ENCODE assay signal across 19 cellular contexts in the genomic region with DNA sequence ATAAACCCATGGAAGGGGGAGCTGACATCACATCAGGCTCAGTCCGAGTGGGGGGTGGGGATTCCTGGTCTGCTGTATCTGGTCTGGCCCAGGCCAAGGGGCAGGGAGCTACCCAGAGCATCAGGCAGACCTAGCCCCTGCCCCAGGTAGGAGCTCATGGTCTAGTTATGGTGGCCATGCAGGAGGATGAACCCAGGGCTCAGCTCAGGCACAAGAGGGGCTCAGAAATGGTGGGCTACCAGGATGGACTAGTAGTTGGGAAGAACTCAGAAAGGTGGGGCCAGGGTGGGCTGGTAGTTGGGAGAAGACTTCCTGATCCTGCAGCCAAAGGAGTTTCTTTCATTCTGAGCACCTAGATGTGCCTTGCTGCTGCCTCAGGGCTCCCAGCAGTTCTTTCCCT. TPM values are rescaled to one million over a fixed set of nuclear protein-coding genes. Genes with fewer than 3 reads are reported as not detected.
A peak's percentile ranks its signal among the peaks of the same experiment; 100 is the strongest.
DNase-seq lines count a peak whose midpoint lies in the region; ATAC-seq, FAIRE-seq and TF ChIP-seq lines count a peak whose summit lies in the region.
"Had no signal": no experiment of that assay in that cellular context is flagged by ENCODE, and none has a peak within 500 bp of the region (broad histone marks: within the 10 kb centered on the region; RNA-seq: fewer than 3 reads in every experiment).

No MANE protein-coding gene starts in this region.

- FAIRE-seq in HepG2 (lab: Jason Lieb, UNC): no peak
- FAIRE-seq: H1, HTR-8/SVneo had no signal

- no peak overlapping the region for H2AFZ ChIP-seq in HepG2 (ENCODE audit: low read length)

- in situ Hi-C loops in HepG2 (cut with HindIII; ENCODE audit: extremely low pct_ligation_motif_present, low pct_unique_long_range_greater_than_20kb): no loop called here

- H3K27me3 ChIP-seq in right lobe of liver (no peaks in the 10 kb centered on the region), HepG2 (ENCODE audit: control insufficient read depth in 1 of 2, insufficient read depth in 2 of 2, low read length in 2 of 2) (no peaks in the 10 kb centered on the region)
- H3K27me3 ChIP-seq: BE2C had no signal

- ATAC-seq in right lobe of liver: no peak
- no peak for ATAC-seq in HepG2
- ATAC-seq in sciatic nerve: no peak
- ATAC-seq in HG03045 (IDR thresholded peaks at IDR 0.05; ENCODE audit: unreplicated experiment): no peak
- ATAC-seq: A549 had no signal

- H3K4me1 ChIP-seq in right lobe of liver (no peaks in the 10 kb centered on the region), HepG2 (ENCODE audit: insufficient read depth, low read length) (no peaks in the 10 kb centered on the region)
- H3K4me1 ChIP-seq: A549, BE2C, Caco-2 had no signal

- 14% methylated on average over 1 of the region's 1 CpG for WGBS in right lobe of liver (ENCODE audit: insufficient coverage, low coverage, low lambda C conversion rate, missing lambda C conversion rate)
- 0% methylated on average over 1 of the region's 1 CpG for WGBS in HepG2 (ENCODE audit: low lambda C conversion rate)

- TF ChIP-seq CTCF in right lobe of liver (IDR thresholded peaks at IDR 0.05) (no peak), HepG2 (CRISPR knock-in tag; IDR thresholded peaks at IDR 0.05) (no peak), GM10248 (IDR thresholded peaks at IDR 0.05; ENCODE audit: control extremely low read depth, extremely low read depth, low read depth, missing control alignments) (no peak)

- H3K4me3 ChIP-seq in right lobe of liver: no peak overlapping the region
- H3K4me3 ChIP-seq in HepG2 (replicated peaks in 1 of 3; ENCODE audit: insufficient read depth in 1 of 3, low read depth in 2 of 3, low read length in 3 of 3): no peak overlapping the region
- H3K4me3 ChIP-seq: A549 had no signal

- H3K4me2 ChIP-seq in HepG2 (ENCODE audit: low read depth, low read length): no peak overlapping the region
- H3K4me2 ChIP-seq: A549 had no signal

- POLR2A ChIA-PET in HepG2 (lab: Yijun Ruan, JAX): no interaction called here
- POLR2A ChIA-PET in GM10248 (lab: Yijun Ruan, JAX): no interaction called here

- TF ChIP-seq EP300 in HepG2 (IDR thresholded peaks at IDR 0.05; ENCODE audit: low read depth in 2 of 2, low read length in 2 of 2) (no peak), HepG2 (CRISPR knock-in tag; IDR thresholded peaks at IDR 0.05; ENCODE audit: borderline replicate concordance) (no peak)

- intact Hi-C loops in right lobe of liver (cut with DNase I): no loop called here
- intact Hi-C loops in HepG2 (cut with micrococcal nuclease; ENCODE audit: unreplicated experiment): no loop called here
- intact Hi-C loops in sciatic nerve (cut with DNase I): no loop called here

- no peak for TF ChIP-seq RAD21 in HepG2 (CRISPR knock-in tag; IDR thresholded peaks at IDR 0.05)

- H3K36me3 ChIP-seq in right lobe of liver (no peaks in the 10 kb centered on the region), HepG2 (replicated peaks in 1 of 2; ENCODE audit: control insufficient read depth in 1 of 2, insufficient read depth in 2 of 2, low read length in 2 of 2) (no peaks in the 10 kb centered on the region)
- H3K36me3 ChIP-seq: BE2C had no signal

- no TSS peak for BruUV-seq in HepG2 (replicated peaks; lab: Mats Ljungman, UMichigan)

- TF ChIP-seq POLR2A in right lobe of liver (IDR thresholded peaks at IDR 0.05) (no peak), HepG2 (IDR thresholded peaks at IDR 0.05; ENCODE audit: insufficient read depth in 1 of 2, low read depth in 2 of 2, low read length in 2 of 2) (no peak)

- H3K27ac ChIP-seq in right lobe of liver (no peak overlapping the region), HepG2 (ENCODE audit: extremely low read length, insufficient read depth, low read length) (no peak overlapping the region)
- H3K27ac ChIP-seq: A549, C4-2B had no signal

- peak in 2 of 3 donors; percentile 14 to 30 for DNase-seq in right lobe of liver
- no peak for DNase-seq in HepG2 (ENCODE audit: low spot score)
- peak; percentile 17 for DNase-seq in islet precursor cell
- DNase-seq in sciatic nerve (ENCODE audit: low spot score): peak; percentile 18
- DNase-seq in foreskin melanocyte: no peak
- DNase-seq in GM10248 (ENCODE audit: extremely low spot score): no peak
- DNase-seq: BE2C; CD8-positive, alpha-beta memory T cell; DND-41; GDM1; HCEC 1CT; HFFc6 had no signal

- CTCF ChIA-PET in HepG2 (lab: Yijun Ruan, JAX; ENCODE audit: low intra/inter-chr PET ratio, low total read pairs) (no interaction called here), GM10248 (lab: Yijun Ruan, JAX) (no interaction called here)

- H3K9me3 ChIP-seq in right lobe of liver (no peaks in the 10 kb centered on the region), HepG2 (ENCODE audit: low read length) (no peaks in the 10 kb centered on the region)
- H3K9me3 ChIP-seq: BE2C, Caco-2 had no signal

- H3K79me2 ChIP-seq in HepG2 (ENCODE audit: insufficient read depth, low read length): no peaks in the 10 kb centered on the region

- H3K9ac ChIP-seq in HepG2 (ENCODE audit: insufficient read depth, low read depth, low read length): no peak overlapping the region

- no peaks in the 10 kb centered on the region for H4K20me1 ChIP-seq in HepG2 (ENCODE audit: insufficient read depth, low read length)

TF ChIP-seq in HepG2, 621 proteins besides CTCF, POLR2A, EP300 and RAD21:
- TF ChIP-seq HNRNPUL1 (IDR thresholded peaks at IDR 0.05; ENCODE audit: low read depth, low read length) (no peak), JUND (CRISPR knock-in tag; IDR thresholded peaks at IDR 0.05) (no peak), KDM5A (IDR thresholded peaks at IDR 0.05; ENCODE audit: borderline replicate concordance, low read length) (no peak), TP53 (CRISPR knock-in tag; conservative IDR thresholded peaks at IDR 0.05) (no peak), RBFOX2 (IDR thresholded peaks at IDR 0.05; ENCODE audit: low read depth, low read length) (no peak), ZNF607 (CRISPR knock-in tag; IDR thresholded peaks at IDR 0.05; ENCODE audit: borderline replicate concordance) (no peak), ZNF670 (CRISPR knock-in tag; IDR thresholded peaks at IDR 0.05; ENCODE audit: borderline replicate concordance) (no peak), KDM3A (CRISPR knock-in tag; IDR thresholded peaks at IDR 0.05; ENCODE audit: low read depth) (no peak), ESRRA (CRISPR knock-in tag; IDR thresholded peaks at IDR 0.05; ENCODE audit: low read depth) (no peak)
- TF ChIP-seq, protein P1, sequence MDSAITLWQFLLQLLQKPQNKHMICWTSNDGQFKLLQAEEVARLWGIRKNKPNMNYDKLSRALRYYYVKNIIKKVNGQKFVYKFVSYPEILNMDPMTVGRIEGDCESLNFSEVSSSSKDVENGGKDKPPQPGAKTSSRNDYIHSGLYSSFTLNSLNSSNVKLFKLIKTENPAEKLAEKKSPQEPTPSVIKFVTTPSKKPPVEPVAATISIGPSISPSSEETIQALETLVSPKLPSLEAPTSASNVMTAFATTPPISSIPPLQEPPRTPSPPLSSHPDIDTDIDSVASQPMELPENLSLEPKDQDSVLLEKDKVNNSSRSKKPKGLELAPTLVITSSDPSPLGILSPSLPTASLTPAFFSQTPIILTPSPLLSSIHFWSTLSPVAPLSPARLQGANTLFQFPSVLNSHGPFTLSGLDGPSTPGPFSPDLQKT (CRISPR knock-in tag; IDR thresholded peaks at IDR 0.05; ENCODE audit: borderline replicate concordance): no peak
- TF ChIP-seq, protein P2, sequence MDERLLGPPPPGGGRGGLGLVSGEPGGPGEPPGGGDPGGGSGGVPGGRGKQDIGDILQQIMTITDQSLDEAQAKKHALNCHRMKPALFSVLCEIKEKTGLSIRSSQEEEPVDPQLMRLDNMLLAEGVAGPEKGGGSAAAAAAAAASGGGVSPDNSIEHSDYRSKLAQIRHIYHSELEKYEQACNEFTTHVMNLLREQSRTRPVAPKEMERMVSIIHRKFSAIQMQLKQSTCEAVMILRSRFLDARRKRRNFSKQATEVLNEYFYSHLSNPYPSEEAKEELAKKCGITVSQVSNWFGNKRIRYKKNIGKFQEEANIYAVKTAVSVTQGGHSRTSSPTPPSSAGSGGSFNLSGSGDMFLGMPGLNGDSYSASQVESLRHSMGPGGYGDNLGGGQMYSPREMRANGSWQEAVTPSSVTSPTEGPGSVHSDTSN (CRISPR knock-in tag; IDR thresholded peaks at IDR 0.05): no peak
- TF ChIP-seq, protein P3, sequence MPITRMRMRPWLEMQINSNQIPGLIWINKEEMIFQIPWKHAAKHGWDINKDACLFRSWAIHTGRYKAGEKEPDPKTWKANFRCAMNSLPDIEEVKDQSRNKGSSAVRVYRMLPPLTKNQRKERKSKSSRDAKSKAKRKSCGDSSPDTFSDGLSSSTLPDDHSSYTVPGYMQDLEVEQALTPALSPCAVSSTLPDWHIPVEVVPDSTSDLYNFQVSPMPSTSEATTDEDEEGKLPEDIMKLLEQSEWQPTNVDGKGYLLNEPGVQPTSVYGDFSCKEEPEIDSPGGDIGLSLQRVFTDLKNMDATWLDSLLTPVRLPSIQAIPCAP (CRISPR knock-in tag; IDR thresholded peaks at IDR 0.05; ENCODE audit: low read depth): no peak

RNA-seq across cellular contexts. Expression of gene VSTM2B, which starts 14.3 kb away (rescaled TPM):
- not detected for total RNA-seq in right lobe of liver
- total RNA-seq in HepG2 (2016; rRNA removed; fragmentation: Illumina TruSeq; extraction: Trizol): not detected in 2 replicates
- not detected in 2 replicates for total RNA-seq in HepG2 (2016; cell fraction: cytosol; rRNA removed; fragmentation: Illumina TruSeq; extraction: Trizol; ENCODE audit: low read depth)
- total RNA-seq in HepG2 (2016; cell fraction: insoluble cytoplasmic fraction; rRNA removed; fragmentation: Illumina TruSeq; extraction: Trizol): not detected in 2 replicates
- total RNA-seq in HepG2 (2016; cell fraction: membrane; rRNA removed; fragmentation: Illumina TruSeq; extraction: Trizol): not detected in 2 replicates
- total RNA-seq in HepG2 (2016; cell fraction: nucleus; rRNA removed; fragmentation: Illumina TruSeq; extraction: Trizol): not detected in 2 replicates
- not detected in 2 replicates for polyA plus RNA-seq in HepG2 (2011; rRNA removed)
- not detected in 2 replicates for polyA plus RNA-seq in HepG2 (2011; cell fraction: cytosol; rRNA removed)
- not detected in 2 replicates for polyA plus RNA-seq in HepG2 (2011; cell fraction: nucleus; rRNA removed)
- not detected in 2 replicates for polyA plus RNA-seq in HepG2 (2012)
- polyA plus RNA-seq in HepG2 (2016; cell fraction: cytosol; fragmentation: Illumina TruSeq; extraction: Trizol; ENCODE audit: low read depth): not detected in 2 replicates
- not detected in 2 replicates for polyA plus RNA-seq in HepG2 (2016; cell fraction: insoluble cytoplasmic fraction; fragmentation: Illumina TruSeq; extraction: Trizol; ENCODE audit: low read depth)
- polyA plus RNA-seq in HepG2 (2016; cell fraction: membrane; fragmentation: Illumina TruSeq; extraction: Trizol; ENCODE audit: low read depth): not detected in 2 replicates
- not detected in 2 replicates for polyA plus RNA-seq in HepG2 (2016; cell fraction: nucleus; fragmentation: Illumina TruSeq; extraction: Trizol; ENCODE audit: insufficient read depth, low read depth)
- not detected in 2 replicates for polyA minus RNA-seq in HepG2 (2011; rRNA and poly(A)+ RNA removed; ENCODE audit: low replicate concordance)
- polyA minus RNA-seq in HepG2 (2011; cell fraction: cytosol; rRNA and poly(A)+ RNA removed): not detected in 2 replicates
- polyA minus RNA-seq in HepG2 (2011; cell fraction: nucleus; rRNA and poly(A)+ RNA removed): not detected in 2 replicates
- total RNA-seq in sciatic nerve: not detected
- total RNA-seq: Caco-2; CD8-positive, alpha-beta memory T cell; HFFc6 had no signal
- polyA plus RNA-seq: A549; AG04450; CD8-positive, alpha-beta memory T cell had no signal

Comparison
In these comparisons a context has a peak if more than half of its experiments do, and no peak if none do; other contexts are left out.
1. DNase-seq: peak in right lobe of liver (2 of 3), islet precursor cell (single experiment) and sciatic nerve (single experiment); none in HepG2 (single experiment), foreskin melanocyte (single experiment) and GM10248 (single experiment).